1 cellular context compared by ENCODE assay signal in the genomic region with DNA sequence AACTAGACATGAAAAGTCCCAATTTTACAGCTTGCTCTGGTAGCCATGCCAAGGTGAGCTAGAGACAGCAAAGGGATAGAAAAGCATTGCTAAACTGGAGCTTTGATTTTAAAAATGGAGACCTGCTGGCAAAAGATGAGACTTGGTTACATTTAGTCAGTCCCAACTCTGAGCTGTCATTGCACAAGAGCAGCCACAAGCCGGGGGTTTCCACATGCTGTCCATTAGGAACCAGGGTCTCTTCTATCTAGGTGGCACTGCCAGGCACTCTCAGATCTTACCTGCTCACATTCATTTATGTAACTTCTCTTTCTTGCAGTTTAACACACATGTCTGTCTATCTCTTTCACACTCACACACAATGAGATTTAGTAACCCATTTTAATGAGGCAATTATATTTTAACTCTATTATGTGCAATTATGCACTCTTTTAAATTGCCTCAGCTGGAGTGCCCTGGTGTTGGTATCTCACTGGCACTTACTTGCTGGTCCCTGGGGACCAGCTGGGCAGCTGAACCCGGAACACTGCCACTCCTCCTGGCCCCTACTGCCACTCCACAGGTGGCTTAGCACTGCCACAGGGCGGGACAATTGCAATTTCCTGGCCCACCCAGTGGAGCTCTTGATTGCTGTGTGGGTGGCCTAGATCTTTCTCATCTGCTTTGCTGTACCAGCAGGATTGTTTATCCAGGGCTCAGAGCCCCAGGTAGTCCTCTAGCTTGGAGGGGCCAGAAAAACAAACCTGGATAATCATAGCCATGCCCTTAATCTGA.
TF ChIP-seq lines count a peak whose summit lies in the region.

No MANE protein-coding gene starts in this region.

TF ChIP-seq in GM23338, 12 proteins besides CTCF, POLR2A, EP300 and RAD21 (continued from another document):
- TF ChIP-seq, protein P1, sequence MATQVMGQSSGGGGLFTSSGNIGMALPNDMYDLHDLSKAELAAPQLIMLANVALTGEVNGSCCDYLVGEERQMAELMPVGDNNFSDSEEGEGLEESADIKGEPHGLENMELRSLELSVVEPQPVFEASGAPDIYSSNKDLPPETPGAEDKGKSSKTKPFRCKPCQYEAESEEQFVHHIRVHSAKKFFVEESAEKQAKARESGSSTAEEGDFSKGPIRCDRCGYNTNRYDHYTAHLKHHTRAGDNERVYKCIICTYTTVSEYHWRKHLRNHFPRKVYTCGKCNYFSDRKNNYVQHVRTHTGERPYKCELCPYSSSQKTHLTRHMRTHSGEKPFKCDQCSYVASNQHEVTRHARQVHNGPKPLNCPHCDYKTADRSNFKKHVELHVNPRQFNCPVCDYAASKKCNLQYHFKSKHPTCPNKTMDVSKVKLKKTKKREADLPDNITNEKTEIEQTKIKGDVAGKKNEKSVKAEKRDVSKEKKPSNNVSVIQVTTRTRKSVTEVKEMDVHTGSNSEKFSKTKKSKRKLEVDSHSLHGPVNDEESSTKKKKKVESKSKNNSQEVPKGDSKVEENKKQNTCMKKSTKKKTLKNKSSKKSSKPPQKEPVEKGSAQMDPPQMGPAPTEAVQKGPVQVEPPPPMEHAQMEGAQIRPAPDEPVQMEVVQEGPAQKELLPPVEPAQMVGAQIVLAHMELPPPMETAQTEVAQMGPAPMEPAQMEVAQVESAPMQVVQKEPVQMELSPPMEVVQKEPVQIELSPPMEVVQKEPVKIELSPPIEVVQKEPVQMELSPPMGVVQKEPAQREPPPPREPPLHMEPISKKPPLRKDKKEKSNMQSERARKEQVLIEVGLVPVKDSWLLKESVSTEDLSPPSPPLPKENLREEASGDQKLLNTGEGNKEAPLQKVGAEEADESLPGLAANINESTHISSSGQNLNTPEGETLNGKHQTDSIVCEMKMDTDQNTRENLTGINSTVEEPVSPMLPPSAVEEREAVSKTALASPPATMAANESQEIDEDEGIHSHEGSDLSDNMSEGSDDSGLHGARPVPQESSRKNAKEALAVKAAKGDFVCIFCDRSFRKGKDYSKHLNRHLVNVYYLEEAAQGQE (IDR thresholded peaks at IDR 0.05; ENCODE audit: unreplicated experiment), result no peak
- TF ChIP-seq, protein P2, sequence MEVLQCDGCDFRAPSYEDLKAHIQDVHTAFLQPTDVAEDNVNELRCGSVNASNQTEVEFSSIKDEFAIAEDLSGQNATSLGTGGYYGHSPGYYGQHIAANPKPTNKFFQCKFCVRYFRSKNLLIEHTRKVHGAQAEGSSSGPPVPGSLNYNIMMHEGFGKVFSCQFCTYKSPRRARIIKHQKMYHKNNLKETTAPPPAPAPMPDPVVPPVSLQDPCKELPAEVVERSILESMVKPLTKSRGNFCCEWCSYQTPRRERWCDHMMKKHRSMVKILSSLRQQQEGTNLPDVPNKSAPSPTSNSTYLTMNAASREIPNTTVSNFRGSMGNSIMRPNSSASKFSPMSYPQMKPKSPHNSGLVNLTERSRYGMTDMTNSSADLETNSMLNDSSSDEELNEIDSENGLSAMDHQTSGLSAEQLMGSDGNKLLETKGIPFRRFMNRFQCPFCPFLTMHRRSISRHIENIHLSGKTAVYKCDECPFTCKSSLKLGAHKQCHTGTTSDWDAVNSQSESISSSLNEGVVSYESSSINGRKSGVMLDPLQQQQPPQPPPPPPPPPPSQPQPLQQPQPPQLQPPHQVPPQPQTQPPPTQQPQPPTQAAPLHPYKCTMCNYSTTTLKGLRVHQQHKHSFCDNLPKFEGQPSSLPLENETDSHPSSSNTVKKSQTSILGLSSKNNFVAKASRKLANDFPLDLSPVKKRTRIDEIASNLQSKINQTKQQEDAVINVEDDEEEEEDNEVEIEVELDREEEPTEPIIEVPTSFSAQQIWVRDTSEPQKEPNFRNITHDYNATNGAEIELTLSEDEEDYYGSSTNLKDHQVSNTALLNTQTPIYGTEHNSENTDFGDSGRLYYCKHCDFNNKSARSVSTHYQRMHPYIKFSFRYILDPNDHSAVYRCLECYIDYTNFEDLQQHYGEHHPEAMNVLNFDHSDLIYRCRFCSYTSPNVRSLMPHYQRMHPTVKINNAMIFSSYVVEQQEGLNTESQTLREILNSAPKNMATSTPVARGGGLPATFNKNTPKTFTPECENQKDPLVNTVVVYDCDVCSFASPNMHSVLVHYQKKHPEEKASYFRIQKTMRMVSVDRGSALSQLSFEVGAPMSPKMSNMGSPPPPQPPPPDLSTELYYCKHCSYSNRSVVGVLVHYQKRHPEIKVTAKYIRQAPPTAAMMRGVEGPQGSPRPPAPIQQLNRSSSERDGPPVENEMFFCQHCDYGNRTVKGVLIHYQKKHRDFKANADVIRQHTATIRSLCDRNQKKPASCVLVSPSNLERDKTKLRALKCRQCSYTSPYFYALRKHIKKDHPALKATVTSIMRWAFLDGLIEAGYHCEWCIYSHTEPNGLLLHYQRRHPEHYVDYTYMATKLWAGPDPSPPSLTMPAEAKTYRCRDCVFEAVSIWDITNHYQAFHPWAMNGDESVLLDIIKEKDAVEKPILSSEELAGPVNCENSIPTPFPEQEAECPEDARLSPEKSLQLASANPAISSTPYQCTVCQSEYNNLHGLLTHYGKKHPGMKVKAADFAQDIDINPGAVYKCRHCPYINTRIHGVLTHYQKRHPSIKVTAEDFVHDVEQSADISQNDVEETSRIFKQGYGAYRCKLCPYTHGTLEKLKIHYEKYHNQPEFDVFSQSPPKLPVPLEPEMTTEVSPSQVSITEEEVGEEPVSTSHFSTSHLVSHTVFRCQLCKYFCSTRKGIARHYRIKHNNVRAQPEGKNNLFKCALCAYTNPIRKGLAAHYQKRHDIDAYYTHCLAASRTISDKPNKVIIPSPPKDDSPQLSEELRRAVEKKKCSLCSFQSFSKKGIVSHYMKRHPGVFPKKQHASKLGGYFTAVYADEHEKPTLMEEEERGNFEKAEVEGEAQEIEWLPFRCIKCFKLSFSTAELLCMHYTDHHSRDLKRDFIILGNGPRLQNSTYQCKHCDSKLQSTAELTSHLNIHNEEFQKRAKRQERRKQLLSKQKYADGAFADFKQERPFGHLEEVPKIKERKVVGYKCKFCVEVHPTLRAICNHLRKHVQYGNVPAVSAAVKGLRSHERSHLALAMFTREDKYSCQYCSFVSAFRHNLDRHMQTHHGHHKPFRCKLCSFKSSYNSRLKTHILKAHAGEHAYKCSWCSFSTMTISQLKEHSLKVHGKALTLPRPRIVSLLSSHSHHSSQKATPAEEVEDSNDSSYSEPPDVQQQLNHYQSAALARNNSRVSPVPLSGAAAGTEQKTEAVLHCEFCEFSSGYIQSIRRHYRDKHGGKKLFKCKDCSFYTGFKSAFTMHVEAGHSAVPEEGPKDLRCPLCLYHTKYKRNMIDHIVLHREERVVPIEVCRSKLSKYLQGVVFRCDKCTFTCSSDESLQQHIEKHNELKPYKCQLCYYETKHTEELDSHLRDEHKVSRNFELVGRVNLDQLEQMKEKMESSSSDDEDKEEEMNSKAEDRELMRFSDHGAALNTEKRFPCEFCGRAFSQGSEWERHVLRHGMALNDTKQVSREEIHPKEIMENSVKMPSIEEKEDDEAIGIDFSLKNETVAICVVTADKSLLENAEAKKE (CRISPR knock-in tag; IDR thresholded peaks at IDR 0.05), result no peak
